7 cellular contexts compared by ENCODE assay signal in the genomic region with DNA sequence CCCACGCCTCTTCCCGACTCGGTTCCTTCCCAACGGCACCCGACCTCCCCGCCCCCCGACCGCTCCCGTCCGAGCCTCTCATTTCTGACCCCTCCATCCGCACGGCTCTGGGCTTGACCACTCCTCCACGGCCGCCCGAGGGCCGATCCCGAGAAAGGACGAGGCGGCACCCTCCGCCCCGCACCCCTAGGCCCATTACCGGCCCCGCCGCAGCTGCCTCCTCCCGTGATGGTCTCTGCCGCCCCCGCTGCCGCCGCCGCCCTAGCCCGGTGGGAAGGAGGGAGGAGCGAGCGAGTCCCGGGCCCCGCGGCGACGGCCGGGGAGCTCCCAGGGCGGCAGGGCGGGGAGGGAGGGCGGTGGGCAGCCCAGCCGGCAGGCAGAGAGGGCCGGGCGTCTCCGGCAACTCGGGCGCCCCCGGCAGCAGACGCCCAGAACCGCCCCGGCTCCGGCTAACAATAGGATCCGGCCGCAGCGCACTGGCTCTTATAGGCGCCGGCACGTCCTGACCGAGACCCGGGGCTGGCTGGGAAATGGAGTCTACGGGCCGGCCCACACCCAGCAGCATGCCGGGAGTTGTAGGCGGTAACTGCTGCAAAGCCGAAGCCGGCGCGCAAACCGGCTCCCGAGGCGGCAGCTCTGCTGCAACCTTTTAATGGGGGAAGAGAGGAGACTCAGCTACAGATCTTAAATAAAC.
DNase-seq lines count a peak whose midpoint lies in the region; ATAC-seq and TF ChIP-seq lines count a peak whose summit lies in the region.

A gene with protein sequence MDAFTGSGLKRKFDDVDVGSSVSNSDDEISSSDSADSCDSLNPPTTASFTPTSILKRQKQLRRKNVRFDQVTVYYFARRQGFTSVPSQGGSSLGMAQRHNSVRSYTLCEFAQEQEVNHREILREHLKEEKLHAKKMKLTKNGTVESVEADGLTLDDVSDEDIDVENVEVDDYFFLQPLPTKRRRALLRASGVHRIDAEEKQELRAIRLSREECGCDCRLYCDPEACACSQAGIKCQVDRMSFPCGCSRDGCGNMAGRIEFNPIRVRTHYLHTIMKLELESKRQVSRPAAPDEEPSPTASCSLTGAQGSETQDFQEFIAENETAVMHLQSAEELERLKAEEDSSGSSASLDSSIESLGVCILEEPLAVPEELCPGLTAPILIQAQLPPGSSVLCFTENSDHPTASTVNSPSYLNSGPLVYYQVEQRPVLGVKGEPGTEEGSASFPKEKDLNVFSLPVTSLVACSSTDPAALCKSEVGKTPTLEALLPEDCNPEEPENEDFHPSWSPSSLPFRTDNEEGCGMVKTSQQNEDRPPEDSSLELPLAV (minus strand): TSS at position 457 of the 694 bp plus-strand sequence. CDS start 7,035 bp downstream, outside the sequence.

- peak; percentile 69 for ATAC-seq in GM18508 (IDR thresholded peaks at IDR 0.05; ENCODE audit: insufficient read depth, unreplicated experiment)
- ATAC-seq in HG03025 (IDR thresholded peaks at IDR 0.05; ENCODE audit: low FRiP score, unreplicated experiment) = peak; percentile 89

- DNase-seq in NCI-H2081 (lab: John Stamatoyannopoulos, UW) (peak; percentile 95 to 96), T1000 (lab: John Stamatoyannopoulos, UW) (peak; percentile 98), astrocyte of the hippocampus (ENCODE audit: low read depth, low spot score) (peak; percentile 99), hippocampal formation (lab: John Stamatoyannopoulos, UW) (peak; percentile 96), retinal pigment epithelial cell (ENCODE audit: low read depth) (peak; percentile 82)

- H3K4me3 ChIP-seq in retinal pigment epithelial cell (ENCODE audit: low read length) = peak within 1 kb of the TSS; percentile 87

- no peak for TF ChIP-seq CTCF in retinal pigment epithelial cell (conservative IDR thresholded peaks at IDR 0.05; ENCODE audit: low read depth, low read length)

Comparison
In these comparisons a context has a peak if more than half of its experiments do, and no peak if none do; other contexts are left out.
1. Peak in every context shown above with its lines: DNase-seq, ATAC-seq and H3K4me3 ChIP-seq.